9 cellular contexts compared by ENCODE assay signal in the genomic region with DNA sequence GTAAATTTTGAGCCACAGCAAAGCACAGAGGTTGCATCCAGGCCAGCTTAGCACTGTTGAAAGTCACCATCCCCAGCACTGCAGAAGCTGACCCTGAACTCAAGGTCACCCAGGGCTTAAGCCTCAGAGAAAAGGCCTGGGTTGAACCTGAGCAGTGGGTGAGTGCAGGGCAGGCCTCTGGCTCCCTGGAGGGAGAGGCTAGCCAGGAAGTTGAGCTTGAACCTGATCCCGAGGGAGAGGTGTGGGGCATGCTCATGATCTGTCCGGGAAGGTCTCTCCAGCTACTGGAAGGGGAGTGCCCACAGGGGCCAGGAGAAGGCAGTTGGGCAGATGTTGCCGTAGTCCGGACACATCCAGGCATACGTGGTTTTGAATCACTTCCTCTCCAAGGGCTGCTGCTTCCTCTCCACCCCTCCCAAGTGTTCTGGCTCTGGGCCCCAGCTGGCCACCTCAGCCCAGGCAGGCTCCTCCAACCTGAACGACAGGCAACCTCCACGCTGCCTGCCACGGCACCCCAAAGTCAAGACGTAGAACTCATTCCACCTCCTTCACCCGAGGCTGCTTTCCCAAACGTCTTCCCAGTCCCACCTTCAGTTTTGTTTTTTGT. TPM values are rescaled to one million over a fixed set of nuclear protein-coding genes. Genes with fewer than 3 reads are reported as not detected.
A peak's percentile ranks its signal among the peaks of the same experiment; 100 is the strongest.
DNase-seq lines count a peak whose midpoint lies in the region; ATAC-seq, FAIRE-seq and TF ChIP-seq lines count a peak whose summit lies in the region.
"Had no signal": no experiment of that assay in that cellular context is flagged by ENCODE, and none has a peak within 500 bp of the region (broad histone marks: within the 10 kb centered on the region; RNA-seq: fewer than 3 reads in every experiment).

No MANE protein-coding gene starts in this region.

- H3K9ac ChIP-seq in BLaER1 treated with 17β-estradiol and CSF1 and Interleukin-3, amounts not matched to agents 10 nM and 100 nM, result peak overlapping the region; percentile 28 to 73 (median 69); a peak in 20 of 22 replicates
- 0 out of 4 replicates have a peak overlapping the region, but pooled peaks of 1 of the 2 experiments have one; percentile 21 for H3K9ac ChIP-seq in K562 (ENCODE audit: insufficient read depth in 1 of 2, low read depth in 2 of 2, low read length in 2 of 2)

- peak overlapping the region in 8 of 10 experiments; percentile 5 to 54 (median 30); a peak in 13 of 20 replicates for H3K4me3 ChIP-seq in BLaER1 treated with 17β-estradiol and CSF1 and Interleukin-3, amounts not matched to agents 10 nM and 100 nM
- H3K4me3 ChIP-seq in K562 (no peak overlapping the region), lower lobe of right lung (no peak overlapping the region)

- TF ChIP-seq EP300 in K562 (IDR thresholded peaks at IDR 0.05; ENCODE audit: low read length), result no peak

- in situ Hi-C loops in K562 (cut with MboI), result no loop called here

- POLR2A ChIA-PET in K562 (lab: Yijun Ruan, JAX), result interaction anchor here (0.6 to 2.6 kb wide), 6 partner anchors 9 to 296 kb away, joined by 3 to 9 read pairs (median 4); partner anchors contain the start of gene CARHSP1

- BruUV-seq in K562 (replicated peaks; lab: Mats Ljungman, UMichigan), result no TSS peak

- H3K79me2 ChIP-seq in K562 (ENCODE audit: control insufficient read depth, insufficient read depth, low read length), result peaks cover under 1% of the 10 kb centered on the region; the same call in 1 of the 3 replicates

- 75% methylated on average over 9 of the region's 11 CpGs for WGBS in K562 (ENCODE audit: insufficient coverage, low coverage, missing lambda C conversion rate)

- H3K27me3 ChIP-seq in BLaER1 treated with 17β-estradiol and CSF1 and Interleukin-3, amounts not matched to agents 10 nM and 100 nM, result no peaks in the 10 kb centered on the region; a peak in 1 of 22 replicates
- H3K27me3 ChIP-seq in K562 (ENCODE audit: control insufficient read depth in 2 of 2, insufficient read depth in 2 of 2, low read length in 2 of 2), result no peaks in the 10 kb centered on the region
- no peaks in the 10 kb centered on the region for H3K27me3 ChIP-seq in lower lobe of right lung (ENCODE audit: low read depth)

- no peak for TF ChIP-seq RAD21 in K562 (CRISPR knock-in tag; conservative IDR thresholded peaks at IDR 0.05 in 1 of 2, IDR thresholded peaks at IDR 0.05 in 1 of 2)

- CTCF ChIA-PET in K562 (lab: Yijun Ruan, JAX; ENCODE audit: low intra/inter-chr PET ratio), result no interaction called here

- peaks cover 19 to 97% (median 90%) of the 10 kb centered on the region in 11 experiments; a peak in 21 of 22 replicates for H4K20me1 ChIP-seq in BLaER1 treated with 17β-estradiol and CSF1 and Interleukin-3, amounts not matched to agents 10 nM and 100 nM
- H4K20me1 ChIP-seq in K562 (replicated peaks; ENCODE audit: control insufficient read depth, insufficient read depth, low read length), result no peaks in the 10 kb centered on the region

- peaks cover 55 to 100% (median 98%) of the 10 kb centered on the region in 10 experiments for H3K4me1 ChIP-seq in BLaER1 treated with 17β-estradiol and CSF1 and Interleukin-3, amounts not matched to agents 10 nM and 100 nM
- H3K4me1 ChIP-seq in K562 (replicated peaks in 1 of 2; ENCODE audit: control insufficient read depth in 2 of 2, insufficient read depth in 2 of 2, low read length in 2 of 2) (peaks cover 0 to 4% of the 10 kb centered on the region in 2 experiments; a peak in 1 of 5 replicates), lower lobe of right lung (peaks cover 43% of the 10 kb centered on the region)

- no peak for FAIRE-seq in K562 (lab: Jason Lieb, UNC)
- FAIRE-seq: colon had no signal

- TF ChIP-seq POLR2A in K562 (conservative IDR thresholded peaks at IDR 0.05), result peak; percentile 38; the same call in 1 of the 2 replicates

- DNase-seq in LHCN-M2 (ENCODE audit: low read depth), result peak; percentile 94
- DNase-seq in K562 (ENCODE audit: extremely low read depth in 1 of 4, low spot score in 3 of 4), result no peak
- no peak for DNase-seq in lower lobe of right lung
- no peak for DNase-seq in NCI-H1436 (lab: John Stamatoyannopoulos, UW)
- no peak for DNase-seq in stimulated activated CD4-positive, alpha-beta T cell treated with anti-CD3 and anti-CD28 coated beads, Interleukin-2, amount 100 ng/mL, for 48 hours
- no peak for DNase-seq in NCI-H1105 treated with DMSO at 0.1 percent for 48 hours (lab: John Stamatoyannopoulos, UW)

- ATAC-seq in K562 (peak; percentile 19), lower lobe of right lung (peak; percentile 57 to 72), HG02763 (IDR thresholded peaks at IDR 0.05; ENCODE audit: unreplicated experiment) (no peak)

- H2AFZ ChIP-seq in K562 (ENCODE audit: low read depth, low read length), result no peak overlapping the region

- peak overlapping the region; percentile 85 to 100 (median 93) for H3K4me2 ChIP-seq in BLaER1 treated with 17β-estradiol and CSF1 and Interleukin-3, amounts not matched to agents 10 nM and 100 nM
- H3K4me2 ChIP-seq in K562 (ENCODE audit: insufficient read depth, low read length), result no peak overlapping the region

- H3K9me1 ChIP-seq in K562 (ENCODE audit: control insufficient read depth, insufficient read depth, low read length), result no peaks in the 10 kb centered on the region

- H3K9me3 ChIP-seq in BLaER1 treated with 17β-estradiol and CSF1 and Interleukin-3, amounts not matched to agents 10 nM and 100 nM (replicated peaks in 1 of 11), result no peaks in the 10 kb centered on the region
- H3K9me3 ChIP-seq in K562 (replicated peaks; ENCODE audit: control insufficient read depth, insufficient read depth, low read depth, low read length) (no peaks in the 10 kb centered on the region), lower lobe of right lung (no peaks in the 10 kb centered on the region)

- H3K36me3 ChIP-seq in BLaER1 treated with 17β-estradiol and CSF1 and Interleukin-3, amounts not matched to agents 10 nM and 100 nM, result peaks cover 63 to 99% (median 90%) of the 10 kb centered on the region in 11 experiments
- H3K36me3 ChIP-seq in K562 (ENCODE audit: control insufficient read depth, insufficient read depth, low read length) (peaks cover 91% of the 10 kb centered on the region; the same call in 2 of the 3 replicates), lower lobe of right lung (peaks cover 84% of the 10 kb centered on the region)

- intact Hi-C loops in K562 (cut with micrococcal nuclease) (no loop called here), lower lobe of right lung (cut with DNase I) (no loop called here)

- TF ChIP-seq CTCF in K562 (IDR thresholded peaks at IDR 0.05 in 2 of 3, conservative IDR thresholded peaks at IDR 0.05 in 1 of 3; ENCODE audit: insufficient read depth in 2 of 3, low read depth in 1 of 3, low read length in 3 of 3), result no peak
- TF ChIP-seq CTCF in lower lobe of right lung (IDR thresholded peaks at IDR 0.05), result no peak

- H3K27ac ChIP-seq in BLaER1 treated with 17β-estradiol and CSF1 and Interleukin-3, amounts not matched to agents 10 nM and 100 nM, result peak overlapping the region; percentile 31 to 84 (median 79); a peak in 21 of 22 replicates
- H3K27ac ChIP-seq in K562 (ENCODE audit: extremely low read depth, low read depth, low read length), result no peak overlapping the region
- H3K27ac ChIP-seq in lower lobe of right lung, result peak overlapping the region; percentile 78

RNA-seq across cellular contexts. Expression of gene CARHSP1, which starts 18.4 kb away (rescaled TPM):
- 220 and 222 TPM in 2 replicates for total RNA-seq in LHCN-M2 (2014; rRNA removed)
- 202 TPM for polyA plus RNA-seq in LHCN-M2 (2012)
- total RNA-seq in K562 (2011; cell fraction: chromatin; rRNA removed; ENCODE audit: low replicate concordance), result 20.8 and 44.6 TPM in 2 replicates
- 34.7 and 35.1 TPM in 2 replicates for total RNA-seq in K562 (2011; cell fraction: nucleolus; rRNA removed)
- 29.4 and 42.3 TPM in 2 replicates for total RNA-seq in K562 (2011; cell fraction: nucleoplasm; rRNA removed)
- 112 and 114 TPM in 2 replicates for total RNA-seq in K562 (2014; rRNA removed)
- 27.0 and 41.1 TPM in 2 replicates for total RNA-seq in K562 (2014; rRNA removed; fragmentation: Illumina TruSeq; extraction: Trizol)
- 65.2 and 68.5 TPM in 2 replicates for total RNA-seq in K562 (2015; rRNA removed; fragmentation: Illumina TruSeq; extraction: Trizol)
- total RNA-seq in K562 (2021), result 74.5 and 78.0 TPM in 2 replicates
- polyA plus RNA-seq in K562 (2011; rRNA removed), result 37.0 and 40.8 TPM in 2 replicates
- 46.0 and 113 TPM in 2 replicates for polyA plus RNA-seq in K562 (2011; cell fraction: cytosol; rRNA removed)
- 25.6 and 34.1 TPM in 2 replicates for polyA plus RNA-seq in K562 (2011; cell fraction: nucleus; rRNA removed)
- 72.1 and 96.6 TPM in 2 replicates for polyA plus RNA-seq in K562 (2012)
- 40.4 and 87.0 TPM in 2 replicates for polyA plus RNA-seq in K562 (2014; fragmentation: Illumina TruSeq; extraction: Trizol)
- polyA plus RNA-seq in K562 (2014; fragmentation: Nextera tagmentation; extraction: Ambion mirVana), result 10 to 100 TPM in 1 of 2 experiments, 1 to 10 TPM in 1; 5.8 to 17.1 TPM
- polyA plus RNA-seq in K562 (2014; rRNA removed), result 97.9 and 104 TPM in 2 replicates
- polyA minus RNA-seq in K562 (2011; rRNA and poly(A)+ RNA removed), result 39.1 and 58.1 TPM in 2 replicates
- 34.9 and 36.6 TPM in 2 replicates for polyA minus RNA-seq in K562 (2011; cell fraction: cytosol; rRNA and poly(A)+ RNA removed)
- polyA minus RNA-seq in K562 (2011; cell fraction: nucleus; rRNA and poly(A)+ RNA removed), result 12.1 and 17.4 TPM in 2 replicates
- 89.0 TPM for total RNA-seq in lower lobe of right lung

RNA-seq across cellular contexts. Expression of gene LITAFD, which starts 31.8 kb away (rescaled TPM):
- total RNA-seq in LHCN-M2 (2014; rRNA removed) (not detected in 2 replicates), K562 (2014; rRNA removed) (not detected in 2 replicates), K562 (2014; rRNA removed; fragmentation: Illumina TruSeq; extraction: Trizol) (not detected in 2 replicates), K562 (2015; rRNA removed; fragmentation: Illumina TruSeq; extraction: Trizol) (not detected in 2 replicates), K562 (2021) (not detected in 2 replicates), lower lobe of right lung (not detected)
- polyA plus RNA-seq in LHCN-M2 (2012), result not detected
- total RNA-seq in K562 (2011; cell fraction: chromatin; rRNA removed; ENCODE audit: low replicate concordance), result not detected in 2 replicates
- total RNA-seq in K562 (2011; cell fraction: nucleolus; rRNA removed), result not detected in 2 replicates
- not detected in 2 replicates for total RNA-seq in K562 (2011; cell fraction: nucleoplasm; rRNA removed)
- polyA plus RNA-seq in K562 (2011; rRNA removed) (not detected in 2 replicates), K562 (2014; fragmentation: Illumina TruSeq; extraction: Trizol) (not detected in 2 replicates), K562 (2014; fragmentation: Nextera tagmentation; extraction: Ambion mirVana) (not detected), K562 (2014; rRNA removed) (not detected in 2 replicates)
- polyA plus RNA-seq in K562 (2011; cell fraction: cytosol; rRNA removed), result not detected in 2 replicates
- not detected in 2 replicates for polyA plus RNA-seq in K562 (2011; cell fraction: nucleus; rRNA removed)
- not detected in 2 replicates for polyA plus RNA-seq in K562 (2012)
- polyA minus RNA-seq in K562 (2011; rRNA and poly(A)+ RNA removed), result not detected in 2 replicates
- polyA minus RNA-seq in K562 (2011; cell fraction: cytosol; rRNA and poly(A)+ RNA removed), result not detected in 2 replicates
- polyA minus RNA-seq in K562 (2011; cell fraction: nucleus; rRNA and poly(A)+ RNA removed), result not detected in 2 replicates

RNA-seq across cellular contexts. Expression of gene PMM2, which starts 52.7 kb away (rescaled TPM):
- total RNA-seq in LHCN-M2 (2014; rRNA removed), result 29.9 and 30.3 TPM in 2 replicates
- 23.5 TPM for polyA plus RNA-seq in LHCN-M2 (2012)
- total RNA-seq in K562 (2011; cell fraction: chromatin; rRNA removed; ENCODE audit: low replicate concordance), result 104 and 130 TPM in 2 replicates
- total RNA-seq in K562 (2011; cell fraction: nucleolus; rRNA removed), result 64.9 and 66.9 TPM in 2 replicates
- 106 and 149 TPM in 2 replicates for total RNA-seq in K562 (2011; cell fraction: nucleoplasm; rRNA removed)
- 17.8 and 30.4 TPM in 2 replicates for total RNA-seq in K562 (2014; rRNA removed)
- total RNA-seq in K562 (2014; rRNA removed; fragmentation: Illumina TruSeq; extraction: Trizol), result 29.8 and 33.9 TPM in 2 replicates
- total RNA-seq in K562 (2015; rRNA removed; fragmentation: Illumina TruSeq; extraction: Trizol), result 37.6 and 42.7 TPM in 2 replicates
- total RNA-seq in K562 (2021), result 28.9 and 32.0 TPM in 2 replicates
- polyA plus RNA-seq in K562 (2011; rRNA removed), result 16.3 and 21.1 TPM in 2 replicates
- 11.9 and 14.4 TPM in 2 replicates for polyA plus RNA-seq in K562 (2011; cell fraction: cytosol; rRNA removed)
- 24.1 and 29.4 TPM in 2 replicates for polyA plus RNA-seq in K562 (2011; cell fraction: nucleus; rRNA removed)
- polyA plus RNA-seq in K562 (2012), result 20.8 and 23.0 TPM in 2 replicates
- 27.2 and 34.0 TPM in 2 replicates for polyA plus RNA-seq in K562 (2014; fragmentation: Illumina TruSeq; extraction: Trizol)
- polyA plus RNA-seq in K562 (2014; fragmentation: Nextera tagmentation; extraction: Ambion mirVana), result 1 to 10 TPM; 5.6 to 7.8 TPM
- 25.9 and 27.1 TPM in 2 replicates for polyA plus RNA-seq in K562 (2014; rRNA removed)
- polyA minus RNA-seq in K562 (2011; rRNA and poly(A)+ RNA removed), result 18.4 and 27.8 TPM in 2 replicates
- polyA minus RNA-seq in K562 (2011; cell fraction: cytosol; rRNA and poly(A)+ RNA removed), result 10.2 and 16.6 TPM in 2 replicates
- polyA minus RNA-seq in K562 (2011; cell fraction: nucleus; rRNA and poly(A)+ RNA removed), result 22.2 and 42.1 TPM in 2 replicates
- 39.3 TPM for total RNA-seq in lower lobe of right lung

RNA-seq across cellular contexts. Expression of gene TMEM186, which starts 52.9 kb away (rescaled TPM):
- total RNA-seq in LHCN-M2 (2014; rRNA removed) (2.6 and 4.4 TPM in 2 replicates), K562 (2014; rRNA removed) (10.1 and 11.2 TPM in 2 replicates), K562 (2014; rRNA removed; fragmentation: Illumina TruSeq; extraction: Trizol) (13.1 and 15.4 TPM in 2 replicates), K562 (2015; rRNA removed; fragmentation: Illumina TruSeq; extraction: Trizol) (10.1 and 11.0 TPM in 2 replicates), K562 (2021) (17.8 TPM in 2 replicates), lower lobe of right lung (8.6 TPM)
- 6.7 TPM for polyA plus RNA-seq in LHCN-M2 (2012)
- 12.4 and 19.3 TPM in 2 replicates for total RNA-seq in K562 (2011; cell fraction: chromatin; rRNA removed; ENCODE audit: low replicate concordance)
- 17.0 and 19.2 TPM in 2 replicates for total RNA-seq in K562 (2011; cell fraction: nucleolus; rRNA removed)
- 21.9 and 24.2 TPM in 2 replicates for total RNA-seq in K562 (2011; cell fraction: nucleoplasm; rRNA removed)
- polyA plus RNA-seq in K562 (2011; rRNA removed) (14.9 and 16.4 TPM in 2 replicates), K562 (2014; fragmentation: Illumina TruSeq; extraction: Trizol) (16.2 and 19.7 TPM in 2 replicates), K562 (2014; fragmentation: Nextera tagmentation; extraction: Ambion mirVana) (10 to 100 TPM; 27.3 to 33.4 TPM), K562 (2014; rRNA removed) (17.3 and 18.5 TPM in 2 replicates)
- polyA plus RNA-seq in K562 (2011; cell fraction: cytosol; rRNA removed), result 15.7 and 17.1 TPM in 2 replicates
- polyA plus RNA-seq in K562 (2011; cell fraction: nucleus; rRNA removed), result 14.9 and 17.5 TPM in 2 replicates
- 15.0 and 20.4 TPM in 2 replicates for polyA plus RNA-seq in K562 (2012)
- 12.7 and 13.4 TPM in 2 replicates for polyA minus RNA-seq in K562 (2011; rRNA and poly(A)+ RNA removed)
- polyA minus RNA-seq in K562 (2011; cell fraction: cytosol; rRNA and poly(A)+ RNA removed), result 4.6 and 4.8 TPM in 2 replicates
- polyA minus RNA-seq in K562 (2011; cell fraction: nucleus; rRNA and poly(A)+ RNA removed), result 4.3 and 8.0 TPM in 2 replicates

Comparison
In these comparisons a context has a peak if more than half of its experiments do, and no peak if none do; other contexts are left out.
1. H3K4me3 ChIP-seq: peak in BLaER1 treated with 17β-estradiol and CSF1 and Interleukin-3, amounts not matched to agents 10 nM and 100 nM (8 of 10); none in K562 (single experiment) and lower lobe of right lung (single experiment).